ENCODE assay signal across 1 cellular context in the genomic region with DNA sequence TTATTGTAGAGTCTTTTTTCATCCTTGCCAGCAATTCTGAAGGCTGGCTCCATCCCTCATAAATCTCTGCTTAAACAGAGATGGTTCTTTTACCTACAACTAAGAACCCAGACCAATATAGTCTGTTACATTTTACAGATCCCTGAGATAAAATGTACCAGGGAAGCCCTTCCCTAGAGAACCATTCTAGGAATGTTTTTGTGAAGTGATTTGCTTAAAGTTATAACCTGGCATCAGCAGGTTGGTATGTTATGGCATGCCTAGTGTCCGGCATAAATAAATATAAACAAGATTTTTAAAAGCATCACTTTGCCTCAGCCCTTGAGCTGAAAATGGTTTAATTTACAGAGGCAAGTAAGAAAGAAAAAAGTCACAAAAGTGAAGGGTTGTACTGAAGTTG.
TF ChIP-seq lines count a peak whose summit lies in the region.

No MANE protein-coding gene starts in this region.

TF ChIP-seq in IMR-90, 13 proteins besides CTCF, POLR2A, EP300 and RAD21 (continued from another document):
- TF ChIP-seq CHD1 (IDR thresholded peaks at IDR 0.05; ENCODE audit: low read depth, low read length) (no peak), MAZ (IDR thresholded peaks at IDR 0.05; ENCODE audit: borderline replicate concordance, low read depth, low read length) (no peak), MXI1 (IDR thresholded peaks at IDR 0.05; ENCODE audit: borderline replicate concordance, low read depth, low read length) (no peak), RCOR1 (IDR thresholded peaks at IDR 0.05; ENCODE audit: insufficient replicate concordance, low read length) (no peak), CEBPB (IDR thresholded peaks at IDR 0.05; ENCODE audit: low read depth, low read length) (no peak), RFX5 (IDR thresholded peaks at IDR 0.05; ENCODE audit: low read depth, low read length) (no peak), NFE2L2 (IDR thresholded peaks at IDR 0.05; ENCODE audit: low read depth, low read length) (no peak)
- TF ChIP-seq, protein P1, sequence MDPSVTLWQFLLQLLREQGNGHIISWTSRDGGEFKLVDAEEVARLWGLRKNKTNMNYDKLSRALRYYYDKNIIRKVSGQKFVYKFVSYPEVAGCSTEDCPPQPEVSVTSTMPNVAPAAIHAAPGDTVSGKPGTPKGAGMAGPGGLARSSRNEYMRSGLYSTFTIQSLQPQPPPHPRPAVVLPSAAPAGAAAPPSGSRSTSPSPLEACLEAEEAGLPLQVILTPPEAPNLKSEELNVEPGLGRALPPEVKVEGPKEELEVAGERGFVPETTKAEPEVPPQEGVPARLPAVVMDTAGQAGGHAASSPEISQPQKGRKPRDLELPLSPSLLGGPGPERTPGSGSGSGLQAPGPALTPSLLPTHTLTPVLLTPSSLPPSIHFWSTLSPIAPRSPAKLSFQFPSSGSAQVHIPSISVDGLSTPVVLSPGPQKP (IDR thresholded peaks at IDR 0.05; ENCODE audit: borderline replicate concordance, low read depth, low read length): no peak
TF ChIP-seq in IMR-90: peak in this region for 0.
